ENCODE assay signal across 2 cellular contexts in the genomic region with DNA sequence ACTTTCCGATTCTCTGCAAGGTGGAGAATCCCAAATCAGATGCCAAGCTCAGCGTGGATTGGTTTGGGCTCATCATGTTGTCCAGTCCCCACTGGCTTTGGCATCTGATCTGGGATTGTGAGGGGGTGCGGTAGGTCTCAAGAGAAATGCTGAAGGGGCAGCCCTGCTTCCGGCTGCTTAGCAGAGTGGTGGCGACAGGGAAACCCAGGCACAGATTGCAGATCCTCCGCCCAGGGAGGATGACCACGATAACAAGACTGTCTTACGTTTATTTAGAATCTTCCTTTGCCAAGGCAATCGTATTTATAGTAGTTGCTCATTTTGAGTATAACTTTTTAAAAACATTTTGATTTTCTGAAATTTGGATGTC.
TF ChIP-seq lines count a peak whose summit lies in the region.

No MANE protein-coding gene starts in this region.

TF ChIP-seq in IMR-90, 13 proteins besides CTCF, POLR2A, EP300 and RAD21:
- TF ChIP-seq, protein P1, sequence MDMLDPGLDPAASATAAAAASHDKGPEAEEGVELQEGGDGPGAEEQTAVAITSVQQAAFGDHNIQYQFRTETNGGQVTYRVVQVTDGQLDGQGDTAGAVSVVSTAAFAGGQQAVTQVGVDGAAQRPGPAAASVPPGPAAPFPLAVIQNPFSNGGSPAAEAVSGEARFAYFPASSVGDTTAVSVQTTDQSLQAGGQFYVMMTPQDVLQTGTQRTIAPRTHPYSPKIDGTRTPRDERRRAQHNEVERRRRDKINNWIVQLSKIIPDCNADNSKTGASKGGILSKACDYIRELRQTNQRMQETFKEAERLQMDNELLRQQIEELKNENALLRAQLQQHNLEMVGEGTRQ (IDR thresholded peaks at IDR 0.05; ENCODE audit: low read depth, low read length), result no peak
- TF ChIP-seq, protein P2, sequence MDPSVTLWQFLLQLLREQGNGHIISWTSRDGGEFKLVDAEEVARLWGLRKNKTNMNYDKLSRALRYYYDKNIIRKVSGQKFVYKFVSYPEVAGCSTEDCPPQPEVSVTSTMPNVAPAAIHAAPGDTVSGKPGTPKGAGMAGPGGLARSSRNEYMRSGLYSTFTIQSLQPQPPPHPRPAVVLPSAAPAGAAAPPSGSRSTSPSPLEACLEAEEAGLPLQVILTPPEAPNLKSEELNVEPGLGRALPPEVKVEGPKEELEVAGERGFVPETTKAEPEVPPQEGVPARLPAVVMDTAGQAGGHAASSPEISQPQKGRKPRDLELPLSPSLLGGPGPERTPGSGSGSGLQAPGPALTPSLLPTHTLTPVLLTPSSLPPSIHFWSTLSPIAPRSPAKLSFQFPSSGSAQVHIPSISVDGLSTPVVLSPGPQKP (IDR thresholded peaks at IDR 0.05; ENCODE audit: borderline replicate concordance, low read depth, low read length), result no peak
- no peak for TF ChIP-seq MXI1 (IDR thresholded peaks at IDR 0.05; ENCODE audit: borderline replicate concordance, low read depth, low read length)
- no peak for TF ChIP-seq CEBPB (IDR thresholded peaks at IDR 0.05; ENCODE audit: low read depth, low read length)
- no peak for TF ChIP-seq RFX5 (IDR thresholded peaks at IDR 0.05; ENCODE audit: low read depth, low read length)
- TF ChIP-seq MAFK (IDR thresholded peaks at IDR 0.05; ENCODE audit: low read depth, low read length), result no peak
- TF ChIP-seq RCOR1 (IDR thresholded peaks at IDR 0.05; ENCODE audit: insufficient replicate concordance, low read length), result no peak

TF ChIP-seq in WTC11, 78 proteins besides CTCF, POLR2A, EP300 and RAD21:
- TF ChIP-seq, protein P3, sequence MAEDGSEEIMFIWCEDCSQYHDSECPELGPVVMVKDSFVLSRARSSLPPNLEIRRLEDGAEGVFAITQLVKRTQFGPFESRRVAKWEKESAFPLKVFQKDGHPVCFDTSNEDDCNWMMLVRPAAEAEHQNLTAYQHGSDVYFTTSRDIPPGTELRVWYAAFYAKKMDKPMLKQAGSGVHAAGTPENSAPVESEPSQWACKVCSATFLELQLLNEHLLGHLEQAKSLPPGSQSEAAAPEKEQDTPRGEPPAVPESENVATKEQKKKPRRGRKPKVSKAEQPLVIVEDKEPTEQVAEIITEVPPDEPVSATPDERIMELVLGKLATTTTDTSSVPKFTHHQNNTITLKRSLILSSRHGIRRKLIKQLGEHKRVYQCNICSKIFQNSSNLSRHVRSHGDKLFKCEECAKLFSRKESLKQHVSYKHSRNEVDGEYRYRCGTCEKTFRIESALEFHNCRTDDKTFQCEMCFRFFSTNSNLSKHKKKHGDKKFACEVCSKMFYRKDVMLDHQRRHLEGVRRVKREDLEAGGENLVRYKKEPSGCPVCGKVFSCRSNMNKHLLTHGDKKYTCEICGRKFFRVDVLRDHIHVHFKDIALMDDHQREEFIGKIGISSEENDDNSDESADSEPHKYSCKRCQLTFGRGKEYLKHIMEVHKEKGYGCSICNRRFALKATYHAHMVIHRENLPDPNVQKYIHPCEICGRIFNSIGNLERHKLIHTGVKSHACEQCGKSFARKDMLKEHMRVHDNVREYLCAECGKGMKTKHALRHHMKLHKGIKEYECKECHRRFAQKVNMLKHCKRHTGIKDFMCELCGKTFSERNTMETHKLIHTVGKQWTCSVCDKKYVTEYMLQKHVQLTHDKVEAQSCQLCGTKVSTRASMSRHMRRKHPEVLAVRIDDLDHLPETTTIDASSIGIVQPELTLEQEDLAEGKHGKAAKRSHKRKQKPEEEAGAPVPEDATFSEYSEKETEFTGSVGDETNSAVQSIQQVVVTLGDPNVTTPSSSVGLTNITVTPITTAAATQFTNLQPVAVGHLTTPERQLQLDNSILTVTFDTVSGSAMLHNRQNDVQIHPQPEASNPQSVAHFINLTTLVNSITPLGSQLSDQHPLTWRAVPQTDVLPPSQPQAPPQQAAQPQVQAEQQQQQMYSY (CRISPR knock-in tag; IDR thresholded peaks at IDR 0.05), result peak; percentile 65
- TF ChIP-seq NFE2L1 (CRISPR knock-in tag; IDR thresholded peaks at IDR 0.05), result no peak
